Comparison of ENCODE assay signal across 23 cellular contexts in genomic region chr6:166922937-166923336, GRCh38. TPM values are rescaled to one million over a fixed set of nuclear protein-coding genes. Genes with fewer than 3 reads are reported as not detected.
DNase-seq lines count a peak whose midpoint lies in the region; ATAC-seq, FAIRE-seq and TF ChIP-seq lines count a peak whose summit lies in the region.
"Had no signal": no experiment of that assay in that cellular context is flagged by ENCODE, and none has a peak within 500 bp of the region (broad histone marks: within the 10 kb centered on the region; RNA-seq: fewer than 3 reads in every experiment).

No MANE protein-coding gene starts in this region.

- 96% methylated on average over 7 of the region's 7 CpGs for WGBS in HepG2 (ENCODE audit: low lambda C conversion rate)
- 95% methylated on average over 6 of the region's 7 CpGs for WGBS in right lobe of liver (ENCODE audit: insufficient coverage, low coverage, low lambda C conversion rate, missing lambda C conversion rate)
- WGBS in spleen, 5 donors, result 88 to 98% (median 95%) methylated on average over 7 of the region's 7 CpGs

- no peak for TF ChIP-seq POLR2A in HepG2 (IDR thresholded peaks at IDR 0.05; ENCODE audit: insufficient read depth in 1 of 2, low read depth in 2 of 2, low read length in 2 of 2)
- no peak for TF ChIP-seq POLR2A in right lobe of liver (IDR thresholded peaks at IDR 0.05)
- no peak for TF ChIP-seq POLR2A in spleen (IDR thresholded peaks at IDR 0.05)

- intact Hi-C loops in HepG2 (cut with micrococcal nuclease; ENCODE audit: unreplicated experiment) (no loop called here), right lobe of liver (cut with DNase I) (no loop called here), spleen (cut with DNase I; ENCODE audit: low total_unique reads) (no loop called here), left ventricle myocardium inferior (cut with micrococcal nuclease) (no loop called here)

- H3K27me3 ChIP-seq in HepG2 (ENCODE audit: control insufficient read depth in 1 of 2, insufficient read depth in 2 of 2, low read length in 2 of 2) (no peaks in the 10 kb centered on the region), right lobe of liver (no peaks in the 10 kb centered on the region), spleen (replicated peaks in 1 of 7) (no peaks in the 10 kb centered on the region), left ventricle myocardium inferior (ENCODE audit: low read depth) (no peaks in the 10 kb centered on the region)
- H3K27me3 ChIP-seq: BE2C; BLaER1 treated with 17β-estradiol and CSF1 and Interleukin-3, amounts not matched to agents 10 nM and 100 nM had no signal

- TF ChIP-seq EP300 in HepG2 (IDR thresholded peaks at IDR 0.05; ENCODE audit: low read depth in 2 of 2, low read length in 2 of 2), result no peak
- TF ChIP-seq EP300 in HepG2 (CRISPR knock-in tag; IDR thresholded peaks at IDR 0.05; ENCODE audit: borderline replicate concordance), result no peak

- FAIRE-seq in HepG2 (lab: Jason Lieb, UNC), result no peak
- FAIRE-seq: A204.1, G401.6, GM12878, GM19239, H1 had no signal

- H3K4me3 ChIP-seq in HepG2 (replicated peaks in 1 of 3; ENCODE audit: insufficient read depth in 1 of 3, low read depth in 2 of 3, low read length in 3 of 3), result no peak overlapping the region
- H3K4me3 ChIP-seq in right lobe of liver, result no peak overlapping the region
- no peak overlapping the region for H3K4me3 ChIP-seq in spleen
- H3K4me3 ChIP-seq in left ventricle myocardium inferior, result no peak overlapping the region
- H3K4me3 ChIP-seq in coronary artery, result no peak overlapping the region
- H3K4me3 ChIP-seq: BLaER1 treated with 17β-estradiol and CSF1 and Interleukin-3, amounts not matched to agents 10 nM and 100 nM; GM12878; GM23248 had no signal

- no TSS peak for BruUV-seq in HepG2 (replicated peaks; lab: Mats Ljungman, UMichigan)

- H2AFZ ChIP-seq in HepG2 (ENCODE audit: low read length), result no peak overlapping the region
- H2AFZ ChIP-seq: GM23248 had no signal

- CTCF ChIA-PET in HepG2 (lab: Yijun Ruan, JAX; ENCODE audit: low intra/inter-chr PET ratio, low total read pairs), result no interaction called here

- TF ChIP-seq CTCF in HepG2 (CRISPR knock-in tag; IDR thresholded peaks at IDR 0.05) (no peak), right lobe of liver (IDR thresholded peaks at IDR 0.05) (no peak), spleen (IDR thresholded peaks at IDR 0.05 in 8 of 11, conservative IDR thresholded peaks at IDR 0.05 in 3 of 11) (no peak), left ventricle myocardium inferior (IDR thresholded peaks at IDR 0.05; ENCODE audit: borderline replicate concordance) (no peak), coronary artery (IDR thresholded peaks at IDR 0.05) (no peak)

- H3K27ac ChIP-seq in HepG2 (ENCODE audit: extremely low read length, insufficient read depth, low read length) (no peak overlapping the region), right lobe of liver (no peak overlapping the region), spleen (no peak overlapping the region), left ventricle myocardium inferior (replicated peaks) (no peak overlapping the region), coronary artery (no peak overlapping the region)
- H3K27ac ChIP-seq: 22Rv1; BLaER1 treated with 17β-estradiol and CSF1 and Interleukin-3, amounts not matched to agents 10 nM and 100 nM; GM23248 had no signal

- POLR2A ChIA-PET in HepG2 (lab: Yijun Ruan, JAX), result no interaction called here

- no peak for TF ChIP-seq RAD21 in HepG2 (CRISPR knock-in tag; IDR thresholded peaks at IDR 0.05)

- no peaks in the 10 kb centered on the region for H3K9me3 ChIP-seq in HepG2 (ENCODE audit: low read length)
- H3K9me3 ChIP-seq in right lobe of liver, result no peaks in the 10 kb centered on the region
- no peaks in the 10 kb centered on the region for H3K9me3 ChIP-seq in spleen
- H3K9me3 ChIP-seq in left ventricle myocardium inferior (replicated peaks), result no peaks in the 10 kb centered on the region
- H3K9me3 ChIP-seq: BE2C, Caco-2 had no signal

- ATAC-seq in HepG2 (0 out of 3 replicates have a peak, but pooled peaks have one; percentile 5), right lobe of liver (no peak), left lobe of liver (no peak)
- ATAC-seq: GM12878 had no signal

- DNase-seq in HepG2 (ENCODE audit: low spot score) (no peak), right lobe of liver (no peak), left lobe of liver (ENCODE audit: low spot score) (peak; percentile 0), spleen (peak; percentile 41), NCI-H526 treated with DMSO at 0.1 percent for 48 hours (lab: John Stamatoyannopoulos, UW) (no peak), left ventricle myocardium inferior (no peak), coronary artery (ENCODE audit: low spot score) (no peak), GDM1 (lab: John Stamatoyannopoulos, UW) (no peak)
- DNase-seq: BE2C; Caco-2; CD4-positive, alpha-beta memory T cell; DMS153; DND-41; GM23248; H7; HCEC 1CT had no signal

- peaks cover 14% of the 10 kb centered on the region; the same call in 1 of the 2 replicates for H4K20me1 ChIP-seq in HepG2 (ENCODE audit: insufficient read depth, low read length)

- H3K4me1 ChIP-seq in HepG2 (ENCODE audit: insufficient read depth, low read length) (no peaks in the 10 kb centered on the region), right lobe of liver (no peaks in the 10 kb centered on the region), spleen (peaks cover 0 to 7% (median 0%) of the 10 kb centered on the region in 6 donors), left ventricle myocardium inferior (peaks cover 9% of the 10 kb centered on the region)
- H3K4me1 ChIP-seq: Caco-2 had no signal

- H3K36me3 ChIP-seq in HepG2 (replicated peaks in 1 of 2; ENCODE audit: control insufficient read depth in 1 of 2, insufficient read depth in 2 of 2, low read length in 2 of 2), result peaks cover 3 to 14% of the 10 kb centered on the region in 2 experiments; a peak in 4 of 5 replicates
- H3K36me3 ChIP-seq in right lobe of liver, result no peaks in the 10 kb centered on the region
- peaks cover 0 to 42% (median 9%) of the 10 kb centered on the region in 6 donors for H3K36me3 ChIP-seq in spleen
- no peaks in the 10 kb centered on the region for H3K36me3 ChIP-seq in left ventricle myocardium inferior
- H3K36me3 ChIP-seq: BE2C had no signal

- H3K9ac ChIP-seq in HepG2 (ENCODE audit: insufficient read depth, low read depth, low read length), result no peak overlapping the region
- H3K9ac ChIP-seq: BLaER1 treated with 17β-estradiol and CSF1 and Interleukin-3, amounts not matched to agents 10 nM and 100 nM; GM23248 had no signal

- in situ Hi-C loops in HepG2 (cut with HindIII; ENCODE audit: extremely low pct_ligation_motif_present, low pct_unique_long_range_greater_than_20kb), result no loop called here

- no peak overlapping the region for H3K4me2 ChIP-seq in HepG2 (ENCODE audit: low read depth, low read length)
- H3K4me2 ChIP-seq: BLaER1 treated with 17β-estradiol and CSF1 and Interleukin-3, amounts not matched to agents 10 nM and 100 nM had no signal

- no peaks in the 10 kb centered on the region for H3K79me2 ChIP-seq in HepG2 (ENCODE audit: insufficient read depth, low read length)

TF ChIP-seq in HepG2, 621 proteins besides CTCF, POLR2A, EP300 and RAD21:
- TF ChIP-seq DR1 (CRISPR knock-in tag; IDR thresholded peaks at IDR 0.05), result no peak
- peak; percentile 46; the same call in 1 of the 2 replicates for TF ChIP-seq ZNF121 (CRISPR knock-in tag; IDR thresholded peaks at IDR 0.05)

RNA-seq across cellular contexts. Expression of gene RNASET2, which starts 33.4 kb away (rescaled TPM):
- total RNA-seq in HepG2 (2016; rRNA removed; fragmentation: Illumina TruSeq; extraction: Trizol) (22.4 and 44.6 TPM in 2 replicates), right lobe of liver (10 to 100 TPM; 21.7 to 48.4 (median 30.8) TPM), left lobe of liver (22.3 TPM), spleen (100 to 1,000 TPM; 264 to 676 (median 373) TPM), left ventricle myocardium inferior (13.4 TPM)
- total RNA-seq in HepG2 (2016; cell fraction: cytosol; rRNA removed; fragmentation: Illumina TruSeq; extraction: Trizol; ENCODE audit: low read depth), result 26.9 and 41.2 TPM in 2 replicates
- 25.4 and 45.4 TPM in 2 replicates for total RNA-seq in HepG2 (2016; cell fraction: insoluble cytoplasmic fraction; rRNA removed; fragmentation: Illumina TruSeq; extraction: Trizol)
- 24.1 and 38.2 TPM in 2 replicates for total RNA-seq in HepG2 (2016; cell fraction: membrane; rRNA removed; fragmentation: Illumina TruSeq; extraction: Trizol)
- total RNA-seq in HepG2 (2016; cell fraction: nucleus; rRNA removed; fragmentation: Illumina TruSeq; extraction: Trizol), result 30.2 and 32.0 TPM in 2 replicates
- polyA plus RNA-seq in HepG2 (2011; rRNA removed) (597 and 696 TPM in 2 replicates), spleen (100 to 1,000 TPM; 242 to 392 (median 245) TPM)
- polyA plus RNA-seq in HepG2 (2011; cell fraction: cytosol; rRNA removed), result 456 and 545 TPM in 2 replicates
- 515 and 552 TPM in 2 replicates for polyA plus RNA-seq in HepG2 (2011; cell fraction: nucleus; rRNA removed)
- polyA plus RNA-seq in HepG2 (2012), result 446 and 587 TPM in 2 replicates
- 21.3 and 41.6 TPM in 2 replicates for polyA plus RNA-seq in HepG2 (2016; cell fraction: cytosol; fragmentation: Illumina TruSeq; extraction: Trizol; ENCODE audit: low read depth)
- 26.6 and 27.0 TPM in 2 replicates for polyA plus RNA-seq in HepG2 (2016; cell fraction: insoluble cytoplasmic fraction; fragmentation: Illumina TruSeq; extraction: Trizol; ENCODE audit: low read depth)
- 23.6 and 34.9 TPM in 2 replicates for polyA plus RNA-seq in HepG2 (2016; cell fraction: membrane; fragmentation: Illumina TruSeq; extraction: Trizol; ENCODE audit: low read depth)
- polyA plus RNA-seq in HepG2 (2016; cell fraction: nucleus; fragmentation: Illumina TruSeq; extraction: Trizol; ENCODE audit: insufficient read depth, low read depth), result 68.7 and 69.0 TPM in 2 replicates
- 4.7 and 104 TPM in 2 replicates for polyA minus RNA-seq in HepG2 (2011; rRNA and poly(A)+ RNA removed; ENCODE audit: low replicate concordance)
- polyA minus RNA-seq in HepG2 (2011; cell fraction: cytosol; rRNA and poly(A)+ RNA removed), result 149 and 185 TPM in 2 replicates
- polyA minus RNA-seq in HepG2 (2011; cell fraction: nucleus; rRNA and poly(A)+ RNA removed), result 159 and 184 TPM in 2 replicates

Comparison
In these comparisons a context has a peak if more than half of its experiments do, and no peak if none do; other contexts are left out.
1. DNase-seq: peak in left lobe of liver (single experiment) and spleen (single experiment); none in HepG2 (single experiment), right lobe of liver (0 of 3), NCI-H526 treated with DMSO at 0.1 percent for 48 hours (single experiment), left ventricle myocardium inferior (single experiment), coronary artery (single experiment) and GDM1 (single experiment).